In genomic region chr16:58584831-58585505, GRCh38 we compare ENCODE assay signal across 22 cellular contexts. TPM values are rescaled to one million over a fixed set of nuclear protein-coding genes. Genes with fewer than 3 reads are reported as not detected.
A peak's percentile ranks its signal among the peaks of the same experiment; 100 is the strongest.
DNase-seq lines count a peak whose midpoint lies in the region; ATAC-seq, FAIRE-seq and TF ChIP-seq lines count a peak whose summit lies in the region.
"Had no signal": no experiment of that assay in that cellular context is flagged by ENCODE, and none has a peak within 500 bp of the region (broad histone marks: within the 10 kb centered on the region; RNA-seq: fewer than 3 reads in every experiment).

No MANE protein-coding gene starts in this region.

- H3K4me1 Mint-ChIP-seq in activated T-cell treated with anti-CD3 and anti-CD28 coated beads, Interleukin-2, amount 50 U/mL, for 72 hours (ENCODE audit: low read depth): peaks cover 17% of the 10 kb centered on the region
- no peaks in the 10 kb centered on the region for H3K4me1 Mint-ChIP-seq in brain
- H3K4me1 Mint-ChIP-seq: mesothelial cell of epicardium, neural progenitor cell had no signal

- H3K27ac ChIP-seq in IMR-90 (ENCODE audit: insufficient read depth, low read length): no peak overlapping the region
- H3K27ac ChIP-seq in osteoblast (ENCODE audit: low read depth, low read length): peak overlapping the region; percentile 5
- H3K27ac ChIP-seq: A549, C4-2B, neural progenitor cell, vagina, VCaP had no signal

- CTCF ChIA-PET in IMR-90 (lab: Yijun Ruan, JAX): interaction anchor here (1.0 kb wide), 1 partner anchor 15 kb away, joined by 3 read pairs; no protein-coding TSS in a partner anchor

- peaks cover 3 to 42% of the 10 kb centered on the region in 2 donors for H3K36me3 Mint-ChIP-seq in activated T-cell treated with anti-CD3 and anti-CD28 coated beads, Interleukin-2, amount 50 U/mL, for 72 hours (ENCODE audit: insufficient read depth in 2 of 2)
- peaks cover 85% of the 10 kb centered on the region for H3K36me3 Mint-ChIP-seq in brain

- no peak overlapping the region for H2BK5ac ChIP-seq in IMR-90 (ENCODE audit: low read depth, low read length, poor library complexity, severe bottlenecking)

- 100% methylated on average over 1 of the region's 8 CpGs; no CpG with 5 or more reads in 1 of the 2 experiments for WGBS in IMR-90 (ENCODE audit: extremely low coverage in 2 of 2, insufficient read length in 1 of 2), 2 experiments

- ATAC-seq in activated T-cell treated with anti-CD3 and anti-CD28 coated beads, Interleukin-2, amount 50 U/mL, for 72 hours (replicated peaks in 1 of 2): no peak
- ATAC-seq in IMR-90 (ENCODE audit: low read depth): no peak
- ATAC-seq in HG03039 (IDR thresholded peaks at IDR 0.05; ENCODE audit: unreplicated experiment): no peak
- ATAC-seq: A549, left cardiac atrium, PC-3 had no signal

- H3K4ac ChIP-seq in IMR-90 (ENCODE audit: low read depth, low read length): no peak overlapping the region

- no peak overlapping the region for H3K14ac ChIP-seq in IMR-90 (replicated peaks; ENCODE audit: low read depth, low read length)

- H3K9me3 ChIP-seq in IMR-90 (ENCODE audit: control insufficient read depth, insufficient read depth, low read length) (no peaks in the 10 kb centered on the region), osteoblast (ENCODE audit: low read depth, low read length) (no peaks in the 10 kb centered on the region)
- H3K9me3 ChIP-seq: A549, vagina had no signal

- H2BK15ac ChIP-seq in IMR-90 (ENCODE audit: low read depth, low read length): no peak overlapping the region

- peaks cover 1% of the 10 kb centered on the region; the same call in 1 of the 2 replicates for H3K4me1 ChIP-seq in IMR-90 (ENCODE audit: control insufficient read depth, insufficient read depth, low read length)
- no peaks in the 10 kb centered on the region for H3K4me1 ChIP-seq in osteoblast (ENCODE audit: insufficient read depth, low read length)
- H3K4me1 ChIP-seq: A549, neural progenitor cell, vagina had no signal

- in situ Hi-C loops in IMR-90 (cut with MboI; ENCODE audit: low sequenced_read_pairs): no loop called here

- H3K9me3 Mint-ChIP-seq in activated T-cell treated with anti-CD3 and anti-CD28 coated beads, Interleukin-2, amount 50 U/mL, for 72 hours: no peaks in the 10 kb centered on the region
- H3K9me3 Mint-ChIP-seq in brain: no peaks in the 10 kb centered on the region
- H3K9me3 Mint-ChIP-seq: mesothelial cell of epicardium, neural progenitor cell had no signal

- H3K56ac ChIP-seq in IMR-90 (ENCODE audit: extremely low read depth, insufficient read depth, low read length): no peak overlapping the region

- H3K27me3 ChIP-seq in IMR-90 (ENCODE audit: control insufficient read depth, insufficient read depth, low read length): no peaks in the 10 kb centered on the region
- H3K27me3 ChIP-seq in osteoblast (ENCODE audit: insufficient read depth, low read length): no peaks in the 10 kb centered on the region
- H3K27me3 ChIP-seq: neural progenitor cell, vagina had no signal

- no peak overlapping the region for H2AK5ac ChIP-seq in IMR-90 (ENCODE audit: low read depth, low read length)

- H3K4me3 Mint-ChIP-seq in activated T-cell treated with anti-CD3 and anti-CD28 coated beads, Interleukin-2, amount 50 U/mL, for 72 hours: no peak overlapping the region
- H3K4me3 Mint-ChIP-seq in brain: no peak overlapping the region
- H3K4me3 Mint-ChIP-seq: mesothelial cell of epicardium, neural progenitor cell had no signal

- H3K9ac ChIP-seq in IMR-90 (ENCODE audit: low read depth, low read length): no peak overlapping the region
- H3K9ac ChIP-seq: neural progenitor cell had no signal

- H3K27ac Mint-ChIP-seq in activated T-cell treated with anti-CD3 and anti-CD28 coated beads, Interleukin-2, amount 50 U/mL, for 72 hours: peak overlapping the region; percentile 29
- peak overlapping the region in 3 of 5 experiments; percentile 44 to 45 (median 44) for H3K27ac Mint-ChIP-seq in brain
- H3K27ac Mint-ChIP-seq: mesothelial cell of epicardium, neural progenitor cell had no signal

- dilution Hi-C loops in IMR-90 (cut with HindIII; ENCODE audit: low sequenced_read_pairs, unreplicated experiment): no loop called here

- H4K20me1 ChIP-seq in IMR-90 (ENCODE audit: insufficient read depth, low read length) (no peaks in the 10 kb centered on the region), osteoblast (ENCODE audit: insufficient read depth, low read length) (peaks cover 6% of the 10 kb centered on the region)

- H2BK120ac ChIP-seq in IMR-90 (ENCODE audit: low read depth, low read length): no peak overlapping the region

- no peaks in the 10 kb centered on the region for H3K27me3 Mint-ChIP-seq in activated T-cell treated with anti-CD3 and anti-CD28 coated beads, Interleukin-2, amount 50 U/mL, for 72 hours (ENCODE audit: low read depth)
- no peaks in the 10 kb centered on the region for H3K27me3 Mint-ChIP-seq in brain

- no peak overlapping the region for H3K23ac ChIP-seq in IMR-90 (ENCODE audit: low read depth, low read length)

- POLR2A ChIA-PET in IMR-90 (lab: Charles Lee; ENCODE audit: unreplicated experiment): no interaction called here

- no peak overlapping the region for H3K18ac ChIP-seq in IMR-90 (ENCODE audit: low read depth, low read length)

- peaks cover 22% of the 10 kb centered on the region for H3K79me2 ChIP-seq in osteoblast (ENCODE audit: insufficient read depth, low read length)

- no peak overlapping the region for H2AK9ac ChIP-seq in IMR-90 (replicated peaks; ENCODE audit: low read depth, low read length, poor library complexity)

- H4K91ac ChIP-seq in IMR-90 (ENCODE audit: insufficient read depth, low read depth, low read length): no peak overlapping the region

- intact Hi-C loops in IMR-90 (cut with micrococcal nuclease): loop anchor here (5.0 kb wide), 1 partner anchor 42 kb away; the partner anchor contains the start of gene CNOT1

- no peak for FAIRE-seq in RCC 7860 (lab: Jason Lieb, UNC)
- FAIRE-seq: A549 had no signal

- no peak for TF ChIP-seq POLR2A in IMR-90 (IDR thresholded peaks at IDR 0.05; ENCODE audit: low read depth, low read length)

- peaks cover 14 to 29% of the 10 kb centered on the region in 2 experiments for H3K79me1 ChIP-seq in IMR-90 (ENCODE audit: low read depth in 1 of 2, low read length in 2 of 2)

- H2AFZ ChIP-seq in IMR-90 (replicated peaks; ENCODE audit: low read length, poor library complexity) (no peak overlapping the region), osteoblast (ENCODE audit: low read length) (no peak overlapping the region)
- H2AFZ ChIP-seq: neural progenitor cell had no signal

- no peak for TF ChIP-seq CTCF in IMR-90 (conservative IDR thresholded peaks at IDR 0.05; ENCODE audit: low read depth, low read length)
- no peak for TF ChIP-seq CTCF in brain (conservative IDR thresholded peaks at IDR 0.05)
- TF ChIP-seq CTCF in osteoblast (IDR thresholded peaks at IDR 0.05; ENCODE audit: extremely low read depth, low read depth, low read length): no peak

- no peaks in the 10 kb centered on the region for H3K9me1 ChIP-seq in IMR-90 (ENCODE audit: insufficient read depth, low read length)

- H3K4me3 ChIP-seq in IMR-90 (ENCODE audit: insufficient read depth, low read depth, low read length) (no peak overlapping the region), osteoblast (ENCODE audit: insufficient read depth, low read length) (no peak overlapping the region)
- H3K4me3 ChIP-seq: A549, neural progenitor cell, vagina had no signal

- no peak overlapping the region for H4K5ac ChIP-seq in IMR-90 (ENCODE audit: low read depth, low read length)

- no peak for TF ChIP-seq RAD21 in IMR-90 (IDR thresholded peaks at IDR 0.05; ENCODE audit: low read length)

- H4K8ac ChIP-seq in IMR-90 (ENCODE audit: low read depth in 2 of 2, low read length in 2 of 2): no peak overlapping the region

- H3K36me3 ChIP-seq in IMR-90 (ENCODE audit: control insufficient read depth, insufficient read depth, low read length) (peaks cover 41% of the 10 kb centered on the region), osteoblast (ENCODE audit: insufficient read depth, low read length) (peaks cover 81% of the 10 kb centered on the region)

- no peak for DNase-seq in activated T-cell treated with anti-CD3 and anti-CD28 coated beads, Interleukin-2, amount 50 U/mL, for 72 hours
- DNase-seq in activated T-cell treated with anti-CD3 and anti-CD28 coated beads, Interleukin-2, amount 50 U/mL, for 1 hour: no peak
- DNase-seq in IMR-90 (no peak), osteoblast (ENCODE audit: insufficient read length, low spot score, missing footprints) (peak; percentile 47), retina (no peak), RCC 7860 (ENCODE audit: low spot score) (no peak)
- DNase-seq: DMS53; Kasumi-1; left cardiac atrium; NCI-H1417 treated with DMSO at 0.1 percent for 48 hours; NCI-H2171; NCI-H748 treated with DMSO at 0.1 percent for 48 hours; PC-3; stimulated activated CD8-positive, alpha-beta memory T cell treated with anti-CD3 and anti-CD28 coated beads, Interleukin-4, amount 100 ng/mL, for 48 hours had no signal

- H3K4me2 ChIP-seq in IMR-90 (ENCODE audit: low read depth, low read length) (no peak overlapping the region), osteoblast (ENCODE audit: insufficient read depth, low read length) (no peak overlapping the region)
- H3K4me2 ChIP-seq: A549, neural progenitor cell had no signal

- BruUV-seq in IMR-90 (replicated peaks; lab: Mats Ljungman, UMichigan): TSS peak; percentile 33

- H2BK20ac ChIP-seq in IMR-90 (ENCODE audit: low read depth, low read length): no peak overlapping the region

TF ChIP-seq in IMR-90, 13 proteins besides CTCF, POLR2A, EP300 and RAD21 (continues in another document):
- TF ChIP-seq MAFK (IDR thresholded peaks at IDR 0.05; ENCODE audit: low read depth, low read length): no peak
- TF ChIP-seq FOS (IDR thresholded peaks at IDR 0.05; ENCODE audit: low read depth, low read length): no peak
- no peak for TF ChIP-seq MXI1 (IDR thresholded peaks at IDR 0.05; ENCODE audit: borderline replicate concordance, low read depth, low read length)
- TF ChIP-seq CEBPB (IDR thresholded peaks at IDR 0.05; ENCODE audit: low read depth, low read length): no peak
- no peak for TF ChIP-seq CHD1 (IDR thresholded peaks at IDR 0.05; ENCODE audit: low read depth, low read length)
- TF ChIP-seq USF2 (IDR thresholded peaks at IDR 0.05; ENCODE audit: low read depth, low read length): no peak

RNA-seq across cellular contexts. Expression of gene CNOT1, which starts 44.7 kb away (rescaled TPM):
- 100 to 1,000 TPM; 295 to 315 TPM for total RNA-seq in activated T-cell treated with anti-CD3 and anti-CD28 coated beads, Interleukin-2, amount 50 U/mL, for 72 hours
- 203 and 357 TPM in 2 replicates for total RNA-seq in IMR-90 (2012; rRNA removed)
- 67.7 and 85.5 TPM in 2 replicates for polyA plus RNA-seq in IMR-90 (2012; rRNA removed)
- 38.0 and 70.7 TPM in 2 replicates for polyA plus RNA-seq in IMR-90 (2012; cell fraction: cytosol; rRNA removed)
- polyA plus RNA-seq in IMR-90 (2012; cell fraction: nucleus; rRNA removed; ENCODE audit: low replicate concordance): 74.1 and 206 TPM in 2 replicates
- polyA plus RNA-seq in brain (ENCODE audit: insufficient read depth, low read depth, low replicate concordance): 97.7 TPM
- total RNA-seq in osteoblast: 114 and 122 TPM in 2 replicates
